1 cellular context compared by ENCODE assay signal in genomic region chr4:80266902-80267380, GRCh38.
TF ChIP-seq lines count a peak whose summit lies in the region.

No MANE protein-coding gene starts in this region.

TF ChIP-seq in GM12878, 131 proteins besides CTCF, POLR2A, EP300 and RAD21 (continued from another document):
- no peak for TF ChIP-seq CUX1 (IDR thresholded peaks at IDR 0.05; ENCODE audit: insufficient replicate concordance, low read depth, low read length)
